ENCODE assay signal across 31 cellular contexts in genomic region chr17:41118721-41119120, GRCh38. TPM values are rescaled to one million over a fixed set of nuclear protein-coding genes. Genes with fewer than 3 reads are reported as not detected.
"Had no signal": no experiment of that assay in that cellular context is flagged by ENCODE, and none has a peak within 500 bp of the region (broad histone marks: within the 10 kb centered on the region; RNA-seq: fewer than 3 reads in every experiment).

No MANE protein-coding gene starts in this region.

- H3K9me3 ChIP-seq: body of pancreas, gastroesophageal sphincter, right lobe of liver, stomach, suprapubic skin, tibial nerve had no signal

- H3K4me3 ChIP-seq: body of pancreas, gastroesophageal sphincter, right lobe of liver, stomach, suprapubic skin, tibial nerve had no signal

- H3K36me3 Mint-ChIP-seq: activated CD4-positive, alpha-beta memory T cell treated with anti-CD3 and anti-CD28 coated beads for 36 hours; stimulated activated effector memory CD8-positive, alpha-beta T cell treated with anti-CD3 and anti-CD28 coated beads, Interleukin-12 subunit alpha, Interleukin-12 subunit beta, amount 100 ng/mL, for 72 hours had no signal

- H3K4me1 Mint-ChIP-seq: nephron progenitor cell had no signal

- H3K4me3 Mint-ChIP-seq: activated B cell treated with CpG ODN at 0.5 μM for 24 hours; activated CD4-positive, alpha-beta memory T cell treated with anti-CD3 and anti-CD28 coated beads for 36 hours; activated naive CD4-positive, alpha-beta T cell treated with anti-CD3 and anti-CD28 coated beads for 36 hours; activated naive CD8-positive, alpha-beta T cell treated with anti-CD3 and anti-CD28 coated beads, Interleukin-2, amount 10 ng/mL, durations not matched to agents 7 days and 5 days; memory B cell; nephron progenitor cell; stimulated activated effector memory CD8-positive, alpha-beta T cell treated with anti-CD3 and anti-CD28 coated beads, Interleukin-12 subunit alpha, Interleukin-12 subunit beta, amount 100 ng/mL, for 72 hours; T-helper 17 cell had no signal

- H3K36me3 ChIP-seq: gastroesophageal sphincter, right lobe of liver, stomach, suprapubic skin, tibial nerve had no signal

- DNase-seq: activated B cell treated with CpG ODN at 0.5 μM for 24 hours; activated CD4-positive, alpha-beta memory T cell treated with anti-CD3 and anti-CD28 coated beads for 36 hours; activated CD4-positive, alpha-beta T cell treated with anti-CD3 and anti-CD28 coated beads for 4 hours; activated naive CD4-positive, alpha-beta T cell treated with anti-CD3 and anti-CD28 coated beads for 36 hours; activated naive CD8-positive, alpha-beta T cell treated with anti-CD3 and anti-CD28 coated beads, Interleukin-2, amount 10 ng/mL, durations not matched to agents 7 days and 5 days; activated T-cell treated with anti-CD3 and anti-CD28 coated beads, Interleukin-2, amount 50 U/mL, for 48 hours; anterior cingulate cortex; body of pancreas; caudate nucleus; dermis blood vessel endothelial cell; effector CD8-positive, alpha-beta T cell; head of caudate nucleus; hypothalamus; left colon; nephron progenitor cell; right lobe of liver; small intestine; stimulated activated CD4-positive, alpha-beta T cell treated with anti-CD3 and anti-CD28 coated beads, Interleukin-2, amount 100 ng/mL, for 24 hours; stomach; T-helper 17 cell had no signal

- FAIRE-seq: islet of Langerhans, small intestine had no signal

- H3K4me1 ChIP-seq: body of pancreas, gastroesophageal sphincter, right lobe of liver, stomach, suprapubic skin, tibial nerve had no signal

- H3K27ac ChIP-seq: body of pancreas, gastroesophageal sphincter, right lobe of liver, stomach, suprapubic skin, tibial nerve had no signal

- H3K27ac Mint-ChIP-seq: activated B cell treated with CpG ODN at 0.5 μM for 24 hours; activated CD4-positive, alpha-beta memory T cell treated with anti-CD3 and anti-CD28 coated beads for 36 hours; activated naive CD4-positive, alpha-beta T cell treated with anti-CD3 and anti-CD28 coated beads for 36 hours; activated naive CD8-positive, alpha-beta T cell treated with anti-CD3 and anti-CD28 coated beads, Interleukin-2, amount 10 ng/mL, durations not matched to agents 7 days and 5 days; memory B cell; nephron progenitor cell; stimulated activated effector memory CD8-positive, alpha-beta T cell treated with anti-CD3 and anti-CD28 coated beads, Interleukin-12 subunit alpha, Interleukin-12 subunit beta, amount 100 ng/mL, for 72 hours; T-helper 17 cell had no signal

- H3K27me3 ChIP-seq: body of pancreas, right lobe of liver, tibial nerve had no signal

- H3K9me3 Mint-ChIP-seq: stimulated activated effector memory CD8-positive, alpha-beta T cell treated with anti-CD3 and anti-CD28 coated beads, Interleukin-12 subunit alpha, Interleukin-12 subunit beta, amount 100 ng/mL, for 72 hours had no signal

RNA-seq across cellular contexts. Expression of gene KRTAP4-11, which starts 0.5 kb away (rescaled TPM):
- total RNA-seq: activated B cell treated with CpG ODN at 0.5 μM for 24 hours; activated CD4-positive, alpha-beta memory T cell treated with anti-CD3 and anti-CD28 coated beads for 36 hours; activated naive CD4-positive, alpha-beta T cell treated with anti-CD3 and anti-CD28 coated beads for 36 hours; activated naive CD8-positive, alpha-beta T cell treated with anti-CD3 and anti-CD28 coated beads, Interleukin-2, amount 10 ng/mL, durations not matched to agents 7 days and 5 days; body of pancreas; dermis blood vessel endothelial cell; gastroesophageal sphincter; left colon; mononuclear cell; myocyte; right lobe of liver; stomach; T-helper 17 cell; tibial nerve; urinary bladder had no signal
- polyA plus RNA-seq: esophagus, small intestine, stomach, urinary bladder had no signal

RNA-seq across cellular contexts. Expression of gene KRTAP4-12, which starts 5.3 kb away (rescaled TPM):
- total RNA-seq: activated B cell treated with CpG ODN at 0.5 μM for 24 hours; activated CD4-positive, alpha-beta memory T cell treated with anti-CD3 and anti-CD28 coated beads for 36 hours; activated naive CD4-positive, alpha-beta T cell treated with anti-CD3 and anti-CD28 coated beads for 36 hours; activated naive CD8-positive, alpha-beta T cell treated with anti-CD3 and anti-CD28 coated beads, Interleukin-2, amount 10 ng/mL, durations not matched to agents 7 days and 5 days; body of pancreas; dermis blood vessel endothelial cell; gastroesophageal sphincter; left colon; mononuclear cell; myocyte; right lobe of liver; stomach; T-helper 17 cell; tibial nerve; urinary bladder had no signal
- polyA plus RNA-seq: esophagus, small intestine, stomach, urinary bladder had no signal

RNA-seq across cellular contexts. Expression of gene KRTAP4-9, which starts 13.5 kb away (rescaled TPM):
- total RNA-seq: activated B cell treated with CpG ODN at 0.5 μM for 24 hours; activated CD4-positive, alpha-beta memory T cell treated with anti-CD3 and anti-CD28 coated beads for 36 hours; activated naive CD4-positive, alpha-beta T cell treated with anti-CD3 and anti-CD28 coated beads for 36 hours; activated naive CD8-positive, alpha-beta T cell treated with anti-CD3 and anti-CD28 coated beads, Interleukin-2, amount 10 ng/mL, durations not matched to agents 7 days and 5 days; body of pancreas; dermis blood vessel endothelial cell; gastroesophageal sphincter; left colon; mononuclear cell; myocyte; right lobe of liver; stomach; T-helper 17 cell; tibial nerve; urinary bladder had no signal
- polyA plus RNA-seq: esophagus, small intestine, stomach, urinary bladder had no signal

RNA-seq across cellular contexts. Expression of gene KRTAP4-16, which starts 16.7 kb away (rescaled TPM):
- total RNA-seq: activated B cell treated with CpG ODN at 0.5 μM for 24 hours; activated CD4-positive, alpha-beta memory T cell treated with anti-CD3 and anti-CD28 coated beads for 36 hours; activated naive CD4-positive, alpha-beta T cell treated with anti-CD3 and anti-CD28 coated beads for 36 hours; activated naive CD8-positive, alpha-beta T cell treated with anti-CD3 and anti-CD28 coated beads, Interleukin-2, amount 10 ng/mL, durations not matched to agents 7 days and 5 days; body of pancreas; dermis blood vessel endothelial cell; gastroesophageal sphincter; left colon; lower leg skin; mononuclear cell; myocyte; right lobe of liver; stomach; suprapubic skin; T-helper 17 cell; tibial nerve; urinary bladder had no signal
- polyA plus RNA-seq: esophagus, small intestine, stomach, urinary bladder had no signal

RNA-seq across cellular contexts. Expression of gene KRTAP4-8, which starts 20.8 kb away (rescaled TPM):
- total RNA-seq: activated B cell treated with CpG ODN at 0.5 μM for 24 hours; activated CD4-positive, alpha-beta memory T cell treated with anti-CD3 and anti-CD28 coated beads for 36 hours; activated naive CD4-positive, alpha-beta T cell treated with anti-CD3 and anti-CD28 coated beads for 36 hours; activated naive CD8-positive, alpha-beta T cell treated with anti-CD3 and anti-CD28 coated beads, Interleukin-2, amount 10 ng/mL, durations not matched to agents 7 days and 5 days; body of pancreas; dermis blood vessel endothelial cell; gastroesophageal sphincter; left colon; mononuclear cell; myocyte; right lobe of liver; stomach; T-helper 17 cell; tibial nerve; urinary bladder had no signal
- polyA plus RNA-seq: esophagus, small intestine, stomach, urinary bladder had no signal
